In the genomic region with DNA sequence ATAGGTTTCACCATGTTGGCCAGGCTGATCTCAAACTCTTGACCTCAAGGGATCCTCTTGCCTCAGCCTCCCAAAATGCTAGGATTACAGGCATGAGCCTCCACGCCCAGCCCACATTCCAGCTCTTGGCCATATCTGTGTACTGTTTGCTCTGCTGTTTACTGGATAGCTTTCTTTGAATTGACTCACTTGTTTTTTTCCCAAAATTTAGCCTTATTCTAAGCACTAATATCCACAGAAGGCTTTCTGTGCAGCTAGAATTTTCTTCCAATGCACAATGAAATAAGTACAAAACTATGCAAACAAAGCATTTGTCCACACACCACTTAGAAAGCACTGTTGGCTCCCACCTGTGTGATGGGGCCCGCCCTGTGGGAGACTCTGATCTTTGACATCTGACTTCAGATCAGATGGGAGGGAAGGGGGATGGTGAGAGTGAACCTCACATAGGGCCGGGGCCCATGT, we compare ENCODE assay signal across 15 cellular contexts.
A peak's percentile ranks its signal among the peaks of the same experiment; 100 is the strongest.
DNase-seq lines count a peak whose midpoint lies in the region; ATAC-seq, FAIRE-seq and TF ChIP-seq lines count a peak whose summit lies in the region.
"Had no signal": no experiment of that assay in that cellular context is flagged by ENCODE, and none has a peak within 500 bp of the region (broad histone marks: within the 10 kb centered on the region; RNA-seq: fewer than 3 reads in every experiment).

No MANE protein-coding gene starts in this region.

- POLR2A ChIA-PET in CD8-positive, alpha-beta T cell (lab: Charles Lee), result no interaction called here

- CTCF ChIA-PET in CD8-positive, alpha-beta T cell (lab: Charles Lee), result no interaction called here

- H2BK5ac ChIP-seq in neuronal stem cell (ENCODE audit: low read length), result no peak overlapping the region

- H3K23ac ChIP-seq in neuronal stem cell (ENCODE audit: low read depth, low read length, poor library complexity), result no peak overlapping the region

- H3K9ac ChIP-seq in astrocyte (ENCODE audit: low read length) (no peak overlapping the region), neuronal stem cell (ENCODE audit: low read depth, low read length, poor library complexity) (no peak overlapping the region)

- H3K27me3 Mint-ChIP-seq in CD8-positive, alpha-beta T cell (ENCODE audit: low read depth), result no peaks in the 10 kb centered on the region
- H3K27me3 Mint-ChIP-seq in astrocyte (ENCODE audit: low read depth, unreplicated experiment), result no peaks in the 10 kb centered on the region
- H3K27me3 Mint-ChIP-seq: activated CD4-positive, alpha-beta T cell treated with anti-CD3 and anti-CD28 coated beads, Interleukin-2, amount 10 ng/mL, durations not matched to agents 7 days and 5 days; CD4-positive, alpha-beta T cell had no signal

- H3K14ac ChIP-seq in neuronal stem cell (ENCODE audit: low read length), result no peak overlapping the region

- WGBS in neuronal stem cell (ENCODE audit: extremely low coverage in 2 of 2, insufficient read length in 2 of 2, insufficient replicate concordance in 1 of 2), 2 donors, result no CpG with 5 or more reads among the region's 3 CpGs

- H2BK120ac ChIP-seq in neuronal stem cell (ENCODE audit: low read depth, low read length), result no peak overlapping the region

- no peaks in the 10 kb centered on the region for H3K79me2 ChIP-seq in astrocyte (ENCODE audit: insufficient read depth, low read length)

- H2BK12ac ChIP-seq in neuronal stem cell (ENCODE audit: low read length), result no peak overlapping the region

- ATAC-seq in CD8-positive, alpha-beta T cell, result no peak
- no peak for ATAC-seq in GM21447 (IDR thresholded peaks at IDR 0.05; ENCODE audit: unreplicated experiment)
- ATAC-seq: GM23338 had no signal

- H3K36me3 Mint-ChIP-seq in CD8-positive, alpha-beta T cell, result peaks cover 45% of the 10 kb centered on the region
- peaks cover 21% of the 10 kb centered on the region for H3K36me3 Mint-ChIP-seq in astrocyte (ENCODE audit: low read depth, unreplicated experiment)

- no peaks in the 10 kb centered on the region for H4K20me1 ChIP-seq in astrocyte (ENCODE audit: insufficient read depth, low read length)

- no peak overlapping the region for H3K27ac ChIP-seq in CD8-positive, alpha-beta T cell (ENCODE audit: low read depth, low read length)
- H3K27ac ChIP-seq in astrocyte (ENCODE audit: low read depth, low read length) (no peak overlapping the region), neuronal stem cell (replicated peaks; ENCODE audit: low read length) (no peak overlapping the region), caudate nucleus (ENCODE audit: low read depth, low read length) (no peak overlapping the region)

- no peaks in the 10 kb centered on the region for H3K27me3 ChIP-seq in CD8-positive, alpha-beta T cell (ENCODE audit: insufficient read depth, low read length)
- H3K27me3 ChIP-seq in astrocyte (ENCODE audit: insufficient read depth, low read length), result no peaks in the 10 kb centered on the region
- peaks cover 0 to 2% (median 0%) of the 10 kb centered on the region in 3 experiments for H3K27me3 ChIP-seq in neuronal stem cell (ENCODE audit: control insufficient read depth in 3 of 3, insufficient read depth in 3 of 3, low read depth in 1 of 3, low read length in 3 of 3)
- H3K27me3 ChIP-seq: gastrocnemius medialis had no signal

- H3K9me3 Mint-ChIP-seq in CD8-positive, alpha-beta T cell, result no peaks in the 10 kb centered on the region
- H3K9me3 Mint-ChIP-seq in astrocyte (ENCODE audit: unreplicated experiment), result peaks cover 4% of the 10 kb centered on the region
- H3K9me3 Mint-ChIP-seq: activated CD4-positive, alpha-beta T cell treated with anti-CD3 and anti-CD28 coated beads, Interleukin-2, amount 10 ng/mL, durations not matched to agents 7 days and 5 days; CD4-positive, alpha-beta T cell; GM23338 had no signal

- H3K27ac Mint-ChIP-seq in CD8-positive, alpha-beta T cell, result peak overlapping the region; percentile 22
- no peak overlapping the region for H3K27ac Mint-ChIP-seq in astrocyte (ENCODE audit: unreplicated experiment)
- H3K27ac Mint-ChIP-seq: activated CD4-positive, alpha-beta T cell treated with anti-CD3 and anti-CD28 coated beads, Interleukin-2, amount 10 ng/mL, durations not matched to agents 7 days and 5 days; CD4-positive, alpha-beta T cell; GM23338 had no signal

- TF ChIP-seq CTCF in CD8-positive, alpha-beta T cell (IDR thresholded peaks at IDR 0.05), result no peak
- TF ChIP-seq CTCF in astrocyte (IDR thresholded peaks at IDR 0.05; ENCODE audit: insufficient read depth, low read depth, low read length), result no peak

- H2AFZ ChIP-seq in astrocyte (ENCODE audit: low read depth, low read length) (no peak overlapping the region), neuronal stem cell (ENCODE audit: low read length) (no peak overlapping the region)
- H2AFZ ChIP-seq: GM23338 had no signal

- H3K4me3 Mint-ChIP-seq in CD8-positive, alpha-beta T cell, result no peak overlapping the region
- no peak overlapping the region for H3K4me3 Mint-ChIP-seq in astrocyte (ENCODE audit: unreplicated experiment)
- H3K4me3 Mint-ChIP-seq: activated CD4-positive, alpha-beta T cell treated with anti-CD3 and anti-CD28 coated beads, Interleukin-2, amount 10 ng/mL, durations not matched to agents 7 days and 5 days; CD4-positive, alpha-beta T cell; GM23338 had no signal

- H4K8ac ChIP-seq in neuronal stem cell (ENCODE audit: low read depth, low read length), result no peak overlapping the region

- peak overlapping the region; percentile 4 for H3K4me2 ChIP-seq in astrocyte (ENCODE audit: low read length)
- no peak overlapping the region for H3K4me2 ChIP-seq in neuronal stem cell (ENCODE audit: insufficient read depth, low read length, poor library complexity, severe bottlenecking)
- H3K4me2 ChIP-seq: GM23338 had no signal

- H3K79me1 ChIP-seq in neuronal stem cell (ENCODE audit: low read depth, low read length), result no peaks in the 10 kb centered on the region

- no peak overlapping the region for H4K91ac ChIP-seq in neuronal stem cell (ENCODE audit: low read depth, low read length, poor library complexity)

- DNase-seq in CD8-positive, alpha-beta T cell, result no peak
- DNase-seq in HuH-7 (ENCODE audit: low spot score), result peak; percentile 28
- no peak for DNase-seq in astrocyte (ENCODE audit: low read depth)
- no peak for DNase-seq in neuronal stem cell (ENCODE audit: low spot score)
- no peak for DNase-seq in caudate nucleus (lab: John Stamatoyannopoulos, UW)
- no peak for DNase-seq in GM19240 (ENCODE audit: insufficient read length, low spot score)
- DNase-seq: activated effector memory CD4-positive, alpha-beta T cell treated with anti-CD3 and anti-CD28 coated beads, Interleukin-2, amount 50 U/mL, for 16 hours; KG1; NCI-H1436 treated with DMSO at 0.1 percent for 48 hours; NCI-H526 had no signal

- H3K4me1 ChIP-seq in CD8-positive, alpha-beta T cell (ENCODE audit: insufficient read depth, low read length), result no peaks in the 10 kb centered on the region
- peaks cover 11% of the 10 kb centered on the region for H3K4me1 ChIP-seq in astrocyte (ENCODE audit: insufficient read depth, low read length)
- H3K4me1 ChIP-seq in neuronal stem cell (ENCODE audit: control insufficient read depth in 2 of 2, insufficient read depth in 1 of 2, low read depth in 1 of 2, low read length in 2 of 2), result no peaks in the 10 kb centered on the region

- FAIRE-seq in astrocyte (lab: Jason Lieb, UNC), result no peak

- H3K4ac ChIP-seq in neuronal stem cell (ENCODE audit: low read length), result no peak overlapping the region

- no peak overlapping the region for H2AK5ac ChIP-seq in neuronal stem cell (ENCODE audit: low read depth, low read length)

- no peak overlapping the region for H2BK15ac ChIP-seq in neuronal stem cell (ENCODE audit: low read length)

- intact Hi-C loops in CD8-positive, alpha-beta T cell (cut with DNase I, micrococcal nuclease), result no loop called here

- H3K9me3 ChIP-seq in CD8-positive, alpha-beta T cell (ENCODE audit: low read length), result no peaks in the 10 kb centered on the region
- H3K9me3 ChIP-seq in astrocyte (ENCODE audit: insufficient read depth, low read depth, low read length) (no peaks in the 10 kb centered on the region), neuronal stem cell (replicated peaks in 1 of 2; ENCODE audit: control insufficient read depth in 2 of 2, insufficient read depth in 1 of 2, low read depth in 1 of 2, low read length in 2 of 2) (peaks cover 0 to under 1% of the 10 kb centered on the region in 2 donors)
- H3K9me3 ChIP-seq: gastrocnemius medialis had no signal

- peak overlapping the region; percentile 33 for H3K18ac ChIP-seq in neuronal stem cell (ENCODE audit: low read length)

- H3K4me3 ChIP-seq in CD8-positive, alpha-beta T cell (ENCODE audit: low read depth, low read length), result no peak overlapping the region
- H3K4me3 ChIP-seq in astrocyte (ENCODE audit: insufficient read depth, low read depth, low read length) (no peak overlapping the region), neuronal stem cell (ENCODE audit: low read length in 2 of 2) (no peak overlapping the region)
- H3K4me3 ChIP-seq: gastrocnemius medialis, GM23338 had no signal

- peaks cover 8% of the 10 kb centered on the region for H3K4me1 Mint-ChIP-seq in CD8-positive, alpha-beta T cell (ENCODE audit: low read depth)
- peaks cover 6% of the 10 kb centered on the region for H3K4me1 Mint-ChIP-seq in astrocyte (ENCODE audit: low read depth, unreplicated experiment)
- H3K4me1 Mint-ChIP-seq: GM23338 had no signal

- H3K36me3 ChIP-seq in CD8-positive, alpha-beta T cell (ENCODE audit: insufficient read depth, low read length), result no peaks in the 10 kb centered on the region
- no peaks in the 10 kb centered on the region for H3K36me3 ChIP-seq in astrocyte (ENCODE audit: insufficient read depth, low read length)
- peaks cover 5 to 11% of the 10 kb centered on the region in 2 donors for H3K36me3 ChIP-seq in neuronal stem cell (replicated peaks in 1 of 2; ENCODE audit: control insufficient read depth in 2 of 2, insufficient read depth in 2 of 2, low read length in 2 of 2)
